In genomic region chr5:159504106-159504856, GRCh38 we compare ENCODE assay signal across 13 cellular contexts.
A peak's percentile ranks its signal among the peaks of the same experiment; 100 is the strongest.
DNase-seq lines count a peak whose midpoint lies in the region; ATAC-seq and TF ChIP-seq lines count a peak whose summit lies in the region.
"Had no signal": no experiment of that assay in that cellular context is flagged by ENCODE, and none has a peak within 500 bp of the region (broad histone marks: within the 10 kb centered on the region; RNA-seq: fewer than 3 reads in every experiment).

No MANE protein-coding gene starts in this region.

- no peak overlapping the region; the same call in 1 of the 2 replicates for H3K18ac ChIP-seq in IMR-90 (ENCODE audit: low read depth, low read length)

- POLR2A ChIA-PET in IMR-90 (lab: Charles Lee; ENCODE audit: unreplicated experiment) = no interaction called here

- no peak for TF ChIP-seq POLR2A in IMR-90 (IDR thresholded peaks at IDR 0.05; ENCODE audit: low read depth, low read length)
- TF ChIP-seq POLR2A in transverse colon (IDR thresholded peaks at IDR 0.05) = no peak

- H3K14ac ChIP-seq in IMR-90 (replicated peaks; ENCODE audit: low read depth, low read length) = no peak overlapping the region

- no peaks in the 10 kb centered on the region for H3K27me3 Mint-ChIP-seq in chondrocyte (ENCODE audit: low read depth)
- H3K27me3 Mint-ChIP-seq: memory B cell had no signal

- 0 out of 2 replicates have a peak overlapping the region, but pooled peaks have one; percentile 10 for H4K91ac ChIP-seq in IMR-90 (ENCODE audit: insufficient read depth, low read depth, low read length)

- H2BK120ac ChIP-seq in IMR-90 (ENCODE audit: low read depth, low read length) = peak overlapping the region; percentile 66

- in situ Hi-C loops in IMR-90 (cut with MboI; ENCODE audit: low sequenced_read_pairs) (no loop called here), transverse colon (cut with MboI; ENCODE audit: low pct_ligation_motif_present in 1 of 4, low pct_unique_long_range_greater_than_20kb in 1 of 4, low sequenced_read_pairs in 3 of 4) (no loop called here)

- H3K4me1 ChIP-seq in IMR-90 (ENCODE audit: control insufficient read depth, insufficient read depth, low read length) (peaks cover 8% of the 10 kb centered on the region), lung (ENCODE audit: control insufficient read depth in 2 of 2, insufficient read depth in 2 of 2, low read length in 2 of 2) (peaks cover 1 to 9% of the 10 kb centered on the region in 2 donors), transverse colon (peaks cover 0 to 13% (median 2%) of the 10 kb centered on the region in 4 donors)
- H3K4me1 ChIP-seq: pancreas had no signal

- no peak overlapping the region for H3K56ac ChIP-seq in IMR-90 (ENCODE audit: extremely low read depth, insufficient read depth, low read length)

- no peak overlapping the region for H2BK15ac ChIP-seq in IMR-90 (ENCODE audit: low read depth, low read length)

- no peak overlapping the region for H3K9ac ChIP-seq in IMR-90 (ENCODE audit: low read depth, low read length)

- H3K36me3 ChIP-seq in IMR-90 (ENCODE audit: control insufficient read depth, insufficient read depth, low read length) (no peaks in the 10 kb centered on the region), lung (ENCODE audit: control insufficient read depth in 2 of 2, insufficient read depth in 2 of 2, low read length in 2 of 2) (no peaks in the 10 kb centered on the region), transverse colon (no peaks in the 10 kb centered on the region)
- H3K36me3 ChIP-seq: pancreas had no signal

- H4K8ac ChIP-seq in IMR-90 (ENCODE audit: low read depth in 2 of 2, low read length in 2 of 2) = peak overlapping the region; percentile 9 to 56; a peak in 1 of 4 replicates

- H3K4me3 Mint-ChIP-seq in chondrocyte (ENCODE audit: unreplicated experiment) = no peak overlapping the region
- H3K4me3 Mint-ChIP-seq: activated naive CD4-positive, alpha-beta T cell treated with anti-CD3 and anti-CD28 coated beads, Interleukin-2, amount 10 ng/mL, durations not matched to agents 7 days and 5 days; effector memory CD8-positive, alpha-beta T cell; memory B cell had no signal

- H3K4me2 ChIP-seq in IMR-90 (ENCODE audit: low read depth, low read length) = peak overlapping the region; percentile 28

- no peak overlapping the region for H2AK5ac ChIP-seq in IMR-90 (ENCODE audit: low read depth, low read length)

- H3K4ac ChIP-seq in IMR-90 (ENCODE audit: low read depth, low read length) = 0 out of 2 replicates have a peak overlapping the region, but pooled peaks have one; percentile 34

- H2AK9ac ChIP-seq in IMR-90 (replicated peaks; ENCODE audit: low read depth, low read length, poor library complexity) = peak overlapping the region; percentile 48

- H4K20me1 ChIP-seq in IMR-90 (ENCODE audit: insufficient read depth, low read length) = no peaks in the 10 kb centered on the region

- H3K27me3 ChIP-seq in IMR-90 (ENCODE audit: control insufficient read depth, insufficient read depth, low read length) (no peaks in the 10 kb centered on the region; the same call in 1 of the 2 replicates), lung (ENCODE audit: control insufficient read depth, insufficient read depth) (no peaks in the 10 kb centered on the region), transverse colon (no peaks in the 10 kb centered on the region)
- H3K27me3 ChIP-seq: pancreas had no signal

- WGBS in IMR-90 (ENCODE audit: extremely low coverage in 2 of 2, insufficient read length in 1 of 2), 2 experiments = no CpG with 5 or more reads among the region's 2 CpGs
- 25 to 38% methylated on average over 2 of the region's 2 CpGs for WGBS in lung, 2 donors
- WGBS in transverse colon (ENCODE audit: low coverage in 1 of 2), 2 donors = 43 to 52% methylated on average over 2 of the region's 2 CpGs

- H3K23ac ChIP-seq in IMR-90 (ENCODE audit: low read depth, low read length) = no peak overlapping the region

- dilution Hi-C loops in IMR-90 (cut with HindIII; ENCODE audit: low sequenced_read_pairs, unreplicated experiment) = no loop called here

- BruUV-seq in IMR-90 (replicated peaks; lab: Mats Ljungman, UMichigan) = no TSS peak

- H3K4me3 ChIP-seq in IMR-90 (ENCODE audit: insufficient read depth, low read depth, low read length) (no peak overlapping the region), lung (no peak overlapping the region), transverse colon (no peak overlapping the region)
- H3K4me3 ChIP-seq: pancreas had no signal

- no peak overlapping the region for H4K5ac ChIP-seq in IMR-90 (ENCODE audit: low read depth, low read length)

- peaks cover 2% of the 10 kb centered on the region for H3K36me3 Mint-ChIP-seq in chondrocyte (ENCODE audit: low read depth)
- H3K36me3 Mint-ChIP-seq: activated naive CD4-positive, alpha-beta T cell treated with anti-CD3 and anti-CD28 coated beads, Interleukin-2, amount 10 ng/mL, durations not matched to agents 7 days and 5 days had no signal

- no peak for TF ChIP-seq RAD21 in IMR-90 (IDR thresholded peaks at IDR 0.05; ENCODE audit: low read length)

- intact Hi-C loops in IMR-90 (cut with micrococcal nuclease) = no loop called here
- intact Hi-C loops in transverse colon (cut with DNase I; ENCODE audit: low total_unique reads) = no loop called here

- peak overlapping the region; percentile 9 for H3K27ac Mint-ChIP-seq in chondrocyte (ENCODE audit: unreplicated experiment)
- H3K27ac Mint-ChIP-seq: activated naive CD4-positive, alpha-beta T cell treated with anti-CD3 and anti-CD28 coated beads, Interleukin-2, amount 10 ng/mL, durations not matched to agents 7 days and 5 days; effector memory CD8-positive, alpha-beta T cell; memory B cell had no signal

- H3K9me3 ChIP-seq in IMR-90 (ENCODE audit: control insufficient read depth, insufficient read depth, low read length) (no peaks in the 10 kb centered on the region), lung (ENCODE audit: control insufficient read depth in 2 of 2, insufficient read depth in 1 of 2, low read length in 1 of 2) (no peaks in the 10 kb centered on the region), transverse colon (no peaks in the 10 kb centered on the region)
- H3K9me3 ChIP-seq: pancreas had no signal

- H2BK5ac ChIP-seq in IMR-90 (ENCODE audit: low read depth, low read length, poor library complexity, severe bottlenecking) = peak overlapping the region; percentile 2

- DNase-seq in IMR-90 (peak; percentile 45), chondrocyte (ENCODE audit: low spot score) (no peak), lung (ENCODE audit: low spot score) (no peak), transverse colon (no peak), ureter (ENCODE audit: low spot score) (no peak), COR-L47 (lab: John Stamatoyannopoulos, UW) (no peak)
- no peak for DNase-seq in activated CD4-positive, alpha-beta T cell treated with anti-CD3 and anti-CD28 coated beads for 1 hour
- DNase-seq: activated naive CD4-positive, alpha-beta T cell treated with anti-CD3 and anti-CD28 coated beads, Interleukin-2, amount 10 ng/mL, durations not matched to agents 7 days and 5 days; effector memory CD8-positive, alpha-beta T cell; NCI-H146; pancreas; stimulated activated CD4-positive, alpha-beta T cell treated with anti-CD3 and anti-CD28 coated beads, Interleukin-2, amount 100 ng/mL, for 24 hours had no signal

- peaks cover 11% of the 10 kb centered on the region for H3K9me1 ChIP-seq in IMR-90 (ENCODE audit: insufficient read depth, low read length)

- no peaks in the 10 kb centered on the region for H3K79me1 ChIP-seq in IMR-90 (ENCODE audit: low read depth in 1 of 2, low read length in 2 of 2)

- TF ChIP-seq EP300 in transverse colon (IDR thresholded peaks at IDR 0.05; ENCODE audit: low read depth) = no peak

- CTCF ChIA-PET in IMR-90 (lab: Yijun Ruan, JAX) = interaction anchor here (1.0 to 1.2 kb wide), 2 partner anchors 8 to 60 kb away, joined by 3 to 4 read pairs; no protein-coding TSS in a partner anchor

- TF ChIP-seq CTCF in IMR-90 (conservative IDR thresholded peaks at IDR 0.05; ENCODE audit: low read depth, low read length) (no peak), chondrocyte (IDR thresholded peaks at IDR 0.05) (no peak), lung (IDR thresholded peaks at IDR 0.05; ENCODE audit: control extremely low read depth, extremely low read depth) (no peak), transverse colon (IDR thresholded peaks at IDR 0.05) (no peak)

- peak overlapping the region; percentile 80 for H2AFZ ChIP-seq in IMR-90 (replicated peaks; ENCODE audit: low read length, poor library complexity)

- peaks cover 5% of the 10 kb centered on the region for H3K9me3 Mint-ChIP-seq in chondrocyte (ENCODE audit: low read depth)
- H3K9me3 Mint-ChIP-seq: effector memory CD8-positive, alpha-beta T cell had no signal

- peak; percentile 21 for ATAC-seq in IMR-90 (ENCODE audit: low read depth)
- no peak for ATAC-seq in lung (ENCODE audit: insufficient read depth, low FRiP score)
- ATAC-seq: effector memory CD8-positive, alpha-beta T cell had no signal

- H3K4me1 Mint-ChIP-seq in chondrocyte (ENCODE audit: low read depth) = peaks cover 21% of the 10 kb centered on the region
- H3K4me1 Mint-ChIP-seq: activated naive CD4-positive, alpha-beta T cell treated with anti-CD3 and anti-CD28 coated beads, Interleukin-2, amount 10 ng/mL, durations not matched to agents 7 days and 5 days; memory B cell had no signal

- H2BK20ac ChIP-seq in IMR-90 (ENCODE audit: low read depth, low read length) = 0 out of 2 replicates have a peak overlapping the region, but pooled peaks have one; percentile 48

- H3K27ac ChIP-seq in IMR-90 (ENCODE audit: insufficient read depth, low read length) (peak overlapping the region; percentile 46; the same call in 1 of the 2 replicates), lung (ENCODE audit: low read depth in 1 of 2, low read length in 1 of 2) (peak overlapping the region; percentile 15 to 62), transverse colon (peak overlapping the region; percentile 16 to 61 (median 38))
- H3K27ac ChIP-seq: pancreas had no signal

TF ChIP-seq in IMR-90, 13 proteins besides CTCF, POLR2A, EP300 and RAD21:
- TF ChIP-seq CEBPB (IDR thresholded peaks at IDR 0.05; ENCODE audit: low read depth, low read length) = peak; percentile 69; the same call in 1 of the 2 replicates
- no peak for TF ChIP-seq MAZ (IDR thresholded peaks at IDR 0.05; ENCODE audit: borderline replicate concordance, low read depth, low read length)
